ENCODE assay signal across 1 cellular context in genomic region chr18:812673-813404, GRCh38.
TF ChIP-seq lines count a peak whose summit lies in the region.

No MANE protein-coding gene starts in this region.

TF ChIP-seq in HepG2, 621 proteins besides CTCF, POLR2A, EP300 and RAD21 (continued from another document and continues in another):
- TF ChIP-seq, protein P1, sequence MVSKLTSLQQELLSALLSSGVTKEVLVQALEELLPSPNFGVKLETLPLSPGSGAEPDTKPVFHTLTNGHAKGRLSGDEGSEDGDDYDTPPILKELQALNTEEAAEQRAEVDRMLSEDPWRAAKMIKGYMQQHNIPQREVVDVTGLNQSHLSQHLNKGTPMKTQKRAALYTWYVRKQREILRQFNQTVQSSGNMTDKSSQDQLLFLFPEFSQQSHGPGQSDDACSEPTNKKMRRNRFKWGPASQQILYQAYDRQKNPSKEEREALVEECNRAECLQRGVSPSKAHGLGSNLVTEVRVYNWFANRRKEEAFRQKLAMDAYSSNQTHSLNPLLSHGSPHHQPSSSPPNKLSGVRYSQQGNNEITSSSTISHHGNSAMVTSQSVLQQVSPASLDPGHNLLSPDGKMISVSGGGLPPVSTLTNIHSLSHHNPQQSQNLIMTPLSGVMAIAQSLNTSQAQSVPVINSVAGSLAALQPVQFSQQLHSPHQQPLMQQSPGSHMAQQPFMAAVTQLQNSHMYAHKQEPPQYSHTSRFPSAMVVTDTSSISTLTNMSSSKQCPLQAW (CRISPR knock-in tag; IDR thresholded peaks at IDR 0.05), result no peak
- TF ChIP-seq MZF1 (CRISPR knock-in tag; IDR thresholded peaks at IDR 0.05; ENCODE audit: borderline replicate concordance) (no peak), ZBTB3 (CRISPR knock-in tag; IDR thresholded peaks at IDR 0.05; ENCODE audit: borderline replicate concordance, low read depth) (no peak), ZNF644 (CRISPR knock-in tag; IDR thresholded peaks at IDR 0.05; ENCODE audit: low read depth) (no peak), NFYC (CRISPR knock-in tag; IDR thresholded peaks at IDR 0.05) (no peak), MYNN (CRISPR knock-in tag; IDR thresholded peaks at IDR 0.05; ENCODE audit: low read depth) (no peak), IKZF5 (CRISPR knock-in tag; IDR thresholded peaks at IDR 0.05) (no peak), FIP1L1 (IDR thresholded peaks at IDR 0.05; ENCODE audit: borderline replicate concordance, insufficient read depth, low read depth, low read length) (0 out of 2 replicates have a peak, but pooled peaks have one; percentile 32), SIX1 (CRISPR knock-in tag; IDR thresholded peaks at IDR 0.05; ENCODE audit: borderline replicate concordance) (no peak), ZNF629 (CRISPR knock-in tag; conservative IDR thresholded peaks at IDR 0.05) (no peak; the same call in 1 of the 2 replicates), ZNF260 (CRISPR knock-in tag; IDR thresholded peaks at IDR 0.05; ENCODE audit: borderline replicate concordance, low read depth) (no peak), RARG (CRISPR knock-in tag; IDR thresholded peaks at IDR 0.05; ENCODE audit: low read depth) (no peak), ZNF503 (CRISPR knock-in tag; IDR thresholded peaks at IDR 0.05) (no peak), ZFP1 (CRISPR knock-in tag; IDR thresholded peaks at IDR 0.05) (no peak), FOSL1 (CRISPR knock-in tag; IDR thresholded peaks at IDR 0.05; ENCODE audit: borderline replicate concordance) (no peak), ZHX2 (IDR thresholded peaks at IDR 0.05; ENCODE audit: low read depth) (0 out of 2 replicates have a peak, but pooled peaks have one; percentile 11), ZHX2 (CRISPR knock-in tag; IDR thresholded peaks at IDR 0.05; ENCODE audit: borderline replicate concordance) (no peak), ZFP36L2 (CRISPR knock-in tag; IDR thresholded peaks at IDR 0.05) (no peak), DR1 (CRISPR knock-in tag; IDR thresholded peaks at IDR 0.05) (0 out of 2 replicates have a peak, but pooled peaks have one; percentile 0), XRCC5 (optimal IDR thresholded peaks at IDR 0.05; ENCODE audit: low read length) (peak; percentile 9), SP2 (CRISPR knock-in tag; IDR thresholded peaks at IDR 0.05) (no peak), ZNF639 (CRISPR knock-in tag; conservative IDR thresholded peaks at IDR 0.05) (no peak), ZNF576 (CRISPR knock-in tag; IDR thresholded peaks at IDR 0.05) (no peak)
- TF ChIP-seq, protein P2, sequence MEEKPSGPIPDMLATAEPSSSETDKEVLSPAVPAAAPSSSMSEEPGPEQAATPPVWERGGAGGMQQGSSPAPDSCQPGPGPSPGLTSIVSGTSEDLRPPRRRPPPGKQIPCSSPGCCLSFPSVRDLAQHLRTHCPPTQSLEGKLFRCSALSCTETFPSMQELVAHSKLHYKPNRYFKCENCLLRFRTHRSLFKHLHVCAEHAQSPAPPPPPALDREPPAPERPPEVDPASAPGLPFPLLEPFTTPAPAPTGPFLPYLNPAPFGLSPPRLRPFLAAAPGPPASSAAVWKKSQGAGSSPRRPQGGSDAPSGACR (CRISPR knock-in tag; IDR thresholded peaks at IDR 0.05), result 0 out of 2 replicates have a peak, but pooled peaks have one; percentile 4
- TF ChIP-seq, protein P3, sequence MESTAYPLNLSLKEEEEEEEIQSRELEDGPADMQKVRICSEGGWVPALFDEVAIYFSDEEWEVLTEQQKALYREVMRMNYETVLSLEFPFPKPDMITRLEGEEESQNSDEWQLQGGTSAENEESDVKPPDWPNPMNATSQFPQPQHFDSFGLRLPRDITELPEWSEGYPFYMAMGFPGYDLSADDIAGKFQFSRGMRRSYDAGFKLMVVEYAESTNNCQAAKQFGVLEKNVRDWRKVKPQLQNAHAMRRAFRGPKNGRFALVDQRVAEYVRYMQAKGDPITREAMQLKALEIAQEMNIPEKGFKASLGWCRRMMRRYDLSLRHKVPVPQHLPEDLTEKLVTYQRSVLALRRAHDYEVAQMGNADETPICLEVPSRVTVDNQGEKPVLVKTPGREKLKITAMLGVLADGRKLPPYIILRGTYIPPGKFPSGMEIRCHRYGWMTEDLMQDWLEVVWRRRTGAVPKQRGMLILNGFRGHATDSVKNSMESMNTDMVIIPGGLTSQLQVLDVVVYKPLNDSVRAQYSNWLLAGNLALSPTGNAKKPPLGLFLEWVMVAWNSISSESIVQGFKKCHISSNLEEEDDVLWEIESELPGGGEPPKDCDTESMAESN (CRISPR knock-in tag; conservative IDR thresholded peaks at IDR 0.05), result no peak; the same call in 1 of the 2 replicates
- TF ChIP-seq, protein P4, sequence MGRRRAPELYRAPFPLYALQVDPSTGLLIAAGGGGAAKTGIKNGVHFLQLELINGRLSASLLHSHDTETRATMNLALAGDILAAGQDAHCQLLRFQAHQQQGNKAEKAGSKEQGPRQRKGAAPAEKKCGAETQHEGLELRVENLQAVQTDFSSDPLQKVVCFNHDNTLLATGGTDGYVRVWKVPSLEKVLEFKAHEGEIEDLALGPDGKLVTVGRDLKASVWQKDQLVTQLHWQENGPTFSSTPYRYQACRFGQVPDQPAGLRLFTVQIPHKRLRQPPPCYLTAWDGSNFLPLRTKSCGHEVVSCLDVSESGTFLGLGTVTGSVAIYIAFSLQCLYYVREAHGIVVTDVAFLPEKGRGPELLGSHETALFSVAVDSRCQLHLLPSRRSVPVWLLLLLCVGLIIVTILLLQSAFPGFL (CRISPR knock-in tag; IDR thresholded peaks at IDR 0.05), result no peak
- TF ChIP-seq, protein P5, sequence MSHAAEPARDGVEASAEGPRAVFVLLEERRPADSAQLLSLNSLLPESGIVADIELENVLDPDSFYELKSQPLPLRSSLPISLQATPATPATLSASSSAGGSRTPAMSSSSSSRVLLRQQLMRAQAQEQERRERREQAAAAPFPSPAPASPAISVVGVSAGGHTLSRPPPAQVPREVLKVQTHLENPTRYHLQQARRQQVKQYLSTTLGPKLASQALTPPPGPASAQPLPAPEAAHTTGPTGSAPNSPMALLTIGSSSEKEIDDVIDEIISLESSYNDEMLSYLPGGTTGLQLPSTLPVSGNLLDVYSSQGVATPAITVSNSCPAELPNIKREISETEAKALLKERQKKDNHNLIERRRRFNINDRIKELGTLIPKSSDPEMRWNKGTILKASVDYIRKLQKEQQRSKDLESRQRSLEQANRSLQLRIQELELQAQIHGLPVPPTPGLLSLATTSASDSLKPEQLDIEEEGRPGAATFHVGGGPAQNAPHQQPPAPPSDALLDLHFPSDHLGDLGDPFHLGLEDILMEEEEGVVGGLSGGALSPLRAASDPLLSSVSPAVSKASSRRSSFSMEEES (CRISPR knock-in tag; IDR thresholded peaks at IDR 0.05), result no peak; the same call in 1 of the 2 replicates
- TF ChIP-seq, protein P6, sequence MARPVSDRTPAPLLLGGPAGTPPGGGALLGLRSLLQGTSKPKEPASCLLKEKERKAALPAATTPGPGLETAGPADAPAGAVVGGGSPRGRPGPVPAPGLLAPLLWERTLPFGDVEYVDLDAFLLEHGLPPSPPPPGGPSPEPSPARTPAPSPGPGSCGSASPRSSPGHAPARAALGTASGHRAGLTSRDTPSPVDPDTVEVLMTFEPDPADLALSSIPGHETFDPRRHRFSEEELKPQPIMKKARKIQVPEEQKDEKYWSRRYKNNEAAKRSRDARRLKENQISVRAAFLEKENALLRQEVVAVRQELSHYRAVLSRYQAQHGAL (CRISPR knock-in tag; IDR thresholded peaks at IDR 0.05; ENCODE audit: not compliant biosample characterization), result no peak
- TF ChIP-seq, protein P7, sequence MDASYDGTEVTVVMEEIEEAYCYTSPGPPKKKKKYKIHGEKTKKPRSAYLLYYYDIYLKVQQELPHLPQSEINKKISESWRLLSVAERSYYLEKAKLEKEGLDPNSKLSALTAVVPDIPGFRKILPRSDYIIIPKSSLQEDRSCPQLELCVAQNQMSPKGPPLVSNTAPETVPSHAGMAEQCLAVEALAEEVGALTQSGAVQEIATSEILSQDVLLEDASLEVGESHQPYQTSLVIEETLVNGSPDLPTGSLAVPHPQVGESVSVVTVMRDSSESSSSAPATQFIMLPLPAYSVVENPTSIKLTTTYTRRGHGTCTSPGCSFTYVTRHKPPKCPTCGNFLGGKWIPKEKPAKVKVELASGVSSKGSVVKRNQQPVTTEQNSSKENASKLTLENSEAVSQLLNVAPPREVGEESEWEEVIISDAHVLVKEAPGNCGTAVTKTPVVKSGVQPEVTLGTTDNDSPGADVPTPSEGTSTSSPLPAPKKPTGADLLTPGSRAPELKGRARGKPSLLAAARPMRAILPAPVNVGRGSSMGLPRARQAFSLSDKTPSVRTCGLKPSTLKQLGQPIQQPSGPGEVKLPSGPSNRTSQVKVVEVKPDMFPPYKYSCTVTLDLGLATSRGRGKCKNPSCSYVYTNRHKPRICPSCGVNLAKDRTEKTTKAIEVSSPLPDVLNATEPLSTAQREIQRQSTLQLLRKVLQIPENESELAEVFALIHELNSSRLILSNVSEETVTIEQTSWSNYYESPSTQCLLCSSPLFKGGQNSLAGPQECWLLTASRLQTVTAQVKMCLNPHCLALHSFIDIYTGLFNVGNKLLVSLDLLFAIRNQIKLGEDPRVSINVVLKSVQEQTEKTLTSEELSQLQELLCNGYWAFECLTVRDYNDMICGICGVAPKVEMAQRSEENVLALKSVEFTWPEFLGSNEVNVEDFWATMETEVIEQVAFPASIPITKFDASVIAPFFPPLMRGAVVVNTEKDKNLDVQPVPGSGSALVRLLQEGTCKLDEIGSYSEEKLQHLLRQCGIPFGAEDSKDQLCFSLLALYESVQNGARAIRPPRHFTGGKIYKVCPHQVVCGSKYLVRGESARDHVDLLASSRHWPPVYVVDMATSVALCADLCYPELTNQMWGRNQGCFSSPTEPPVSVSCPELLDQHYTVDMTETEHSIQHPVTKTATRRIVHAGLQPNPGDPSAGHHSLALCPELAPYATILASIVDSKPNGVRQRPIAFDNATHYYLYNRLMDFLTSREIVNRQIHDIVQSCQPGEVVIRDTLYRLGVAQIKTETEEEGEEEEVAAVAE (CRISPR knock-in tag; IDR thresholded peaks at IDR 0.05; ENCODE audit: borderline replicate concordance), result no peak
